21 cellular contexts compared by ENCODE assay signal in the genomic region with DNA sequence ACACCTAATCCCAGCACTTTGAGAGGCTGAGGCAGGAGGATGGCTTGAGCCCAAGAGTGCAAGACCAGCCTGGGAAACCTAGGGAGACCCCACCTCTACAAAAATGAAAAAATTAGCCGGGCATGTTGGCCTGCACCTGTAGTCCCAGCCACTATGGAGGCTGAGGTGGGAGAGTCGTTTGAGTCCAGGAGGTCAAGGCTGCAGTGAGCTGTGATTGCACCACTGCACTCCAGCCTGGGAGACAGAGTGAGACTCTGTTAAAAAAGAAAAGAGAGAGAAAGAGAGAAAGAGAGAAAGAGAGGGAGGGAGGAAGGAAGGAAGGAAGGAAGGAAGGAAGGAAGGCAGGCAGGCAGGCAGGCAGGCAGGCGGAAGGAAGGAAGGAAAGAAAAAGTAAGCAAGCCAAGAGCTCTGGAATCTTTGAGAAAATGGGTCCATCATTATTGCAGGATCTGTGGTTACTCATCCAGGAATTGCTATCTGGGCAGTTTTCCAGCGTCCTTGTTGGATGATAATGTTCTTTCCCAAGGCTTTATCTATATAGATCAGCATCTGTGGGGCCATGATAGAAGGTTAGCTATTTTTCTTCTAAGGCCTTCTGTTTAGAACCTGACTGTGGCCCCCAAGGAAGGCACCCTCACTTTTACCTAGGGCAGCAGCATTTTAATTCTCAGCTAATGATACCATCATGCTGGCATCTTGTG.
A peak's percentile ranks its signal among the peaks of the same experiment; 100 is the strongest.
DNase-seq lines count a peak whose midpoint lies in the region; ATAC-seq, FAIRE-seq and TF ChIP-seq lines count a peak whose summit lies in the region.
"Had no signal": no experiment of that assay in that cellular context is flagged by ENCODE, and none has a peak within 500 bp of the region (broad histone marks: within the 10 kb centered on the region; RNA-seq: fewer than 3 reads in every experiment).

No MANE protein-coding gene starts in this region.

- no peaks in the 10 kb centered on the region for H3K27me3 ChIP-seq in PC-3 (ENCODE audit: low read length)
- no peaks in the 10 kb centered on the region for H3K27me3 ChIP-seq in endothelial cell of umbilical vein (ENCODE audit: control insufficient read depth in 2 of 2, insufficient read depth in 2 of 2, low read length in 2 of 2)
- H3K27me3 ChIP-seq in naive thymus-derived CD4-positive, alpha-beta T cell (ENCODE audit: control insufficient read depth in 2 of 2, insufficient read depth in 2 of 2, low read length in 2 of 2) = no peaks in the 10 kb centered on the region
- H3K27me3 ChIP-seq: heart right ventricle had no signal

- no peak overlapping the region for H3K27ac Mint-ChIP-seq in naive thymus-derived CD4-positive, alpha-beta T cell
- H3K27ac Mint-ChIP-seq: IgD-negative memory B cell; natural killer cell treated with Interleukin-12 subunit alpha and Interleukin-12 subunit beta and Interleukin-15 and Interleukin-18, amount 100 ng/mL, for 72 hours; T-helper 2 cell treated with Interferon-gamma antibody and Interleukin-4, amounts not matched to agents 5 μg/mL and 100 μg/mL, for 36 hours had no signal

- no peaks in the 10 kb centered on the region for H3K9me1 ChIP-seq in endothelial cell of umbilical vein (replicated peaks; ENCODE audit: control insufficient read depth, extremely low read depth, insufficient read depth, low read length)

- H3K79me2 ChIP-seq in PC-3 (ENCODE audit: low read length) (no peaks in the 10 kb centered on the region), endothelial cell of umbilical vein (ENCODE audit: control insufficient read depth, insufficient read depth, low read length) (no peaks in the 10 kb centered on the region)

- TF ChIP-seq POLR2A in endothelial cell of umbilical vein (IDR thresholded peaks at IDR 0.05; ENCODE audit: low read depth, low read length) = no peak

- CTCF ChIA-PET in PC-3 (lab: Charles Lee) (no interaction called here), endothelial cell of umbilical vein (lab: Charles Lee) (no interaction called here)
- CTCF ChIA-PET in naive thymus-derived CD4-positive, alpha-beta T cell (lab: Charles Lee) = no interaction called here

- H3K4me1 Mint-ChIP-seq in naive thymus-derived CD4-positive, alpha-beta T cell = no peaks in the 10 kb centered on the region
- H3K4me1 Mint-ChIP-seq: IgD-negative memory B cell had no signal

- H3K4me2 ChIP-seq in PC-3 (ENCODE audit: low read length) (no peak overlapping the region), endothelial cell of umbilical vein (ENCODE audit: insufficient read depth, low read length) (no peak overlapping the region)
- H3K4me2 ChIP-seq: smooth muscle cell had no signal

- no peaks in the 10 kb centered on the region for H3K36me3 ChIP-seq in PC-3 (ENCODE audit: low read depth, low read length)
- no peaks in the 10 kb centered on the region for H3K36me3 ChIP-seq in endothelial cell of umbilical vein (ENCODE audit: control insufficient read depth in 2 of 2, extremely low read depth in 1 of 2, insufficient read depth in 2 of 2, low read length in 2 of 2)
- H3K36me3 ChIP-seq in naive thymus-derived CD4-positive, alpha-beta T cell (ENCODE audit: control insufficient read depth in 2 of 3, insufficient read depth in 3 of 3, low read length in 3 of 3) = no peaks in the 10 kb centered on the region
- H3K36me3 ChIP-seq: heart right ventricle had no signal

- POLR2A ChIA-PET in PC-3 (lab: Charles Lee; ENCODE audit: unreplicated experiment) = no interaction called here
- POLR2A ChIA-PET in endothelial cell of umbilical vein (lab: Charles Lee) = interaction anchor here (0.6 kb wide), 1 partner anchor 9 kb away, joined by 3 read pairs; no protein-coding TSS in a partner anchor
- POLR2A ChIA-PET in naive thymus-derived CD4-positive, alpha-beta T cell (lab: Charles Lee) = no interaction called here

- H3K9me3 ChIP-seq in PC-3 (ENCODE audit: low read length) (no peaks in the 10 kb centered on the region), endothelial cell of umbilical vein (replicated peaks; ENCODE audit: control insufficient read depth, insufficient read depth, low read length) (no peaks in the 10 kb centered on the region)
- no peaks in the 10 kb centered on the region for H3K9me3 ChIP-seq in naive thymus-derived CD4-positive, alpha-beta T cell (ENCODE audit: control insufficient read depth in 2 of 3, low read length in 3 of 3)
- H3K9me3 ChIP-seq: heart right ventricle had no signal

- BruUV-seq in PC-3 (replicated peaks; lab: Mats Ljungman, UMichigan) (no TSS peak), endothelial cell of umbilical vein (replicated peaks; lab: Mats Ljungman, UMichigan) (no TSS peak)

- H3K36me3 Mint-ChIP-seq in naive thymus-derived CD4-positive, alpha-beta T cell = no peaks in the 10 kb centered on the region
- H3K36me3 Mint-ChIP-seq: IgD-negative memory B cell; natural killer cell treated with Interleukin-12 subunit alpha and Interleukin-12 subunit beta and Interleukin-15 and Interleukin-18, amount 100 ng/mL, for 72 hours had no signal

- H3K4me3 ChIP-seq in PC-3 (ENCODE audit: low read length) (no peak overlapping the region), endothelial cell of umbilical vein (replicated peaks in 1 of 3; ENCODE audit: insufficient read depth in 1 of 3, low read depth in 1 of 3, low read length in 3 of 3) (no peak overlapping the region)
- no peak overlapping the region for H3K4me3 ChIP-seq in naive thymus-derived CD4-positive, alpha-beta T cell (ENCODE audit: low read length)
- H3K4me3 ChIP-seq: heart right ventricle, smooth muscle cell had no signal

- DNase-seq in Daoy (ENCODE audit: low read depth) (peak; percentile 21), PC-3 (peak; percentile 69), endothelial cell of umbilical vein (ENCODE audit: low read depth, low spot score) (no peak), non-pigmented ciliary epithelial cell (ENCODE audit: low read depth) (peak; percentile 54), NCI-H2029 treated with DMSO at 0.1 percent for 48 hours (lab: John Stamatoyannopoulos, UW) (no peak), DMS53 (lab: John Stamatoyannopoulos, UW) (no peak), GM20000 (ENCODE audit: low spot score) (no peak)
- no peak for DNase-seq in naive thymus-derived CD4-positive, alpha-beta T cell
- DNase-seq: activated CD4-positive, alpha-beta T cell treated with anti-CD3 and anti-CD28 coated beads for 48 hours; activated T-cell treated with anti-CD3 and anti-CD28 coated beads, Interleukin-2, amount 50 U/mL, for 48 hours; anterior cingulate cortex; effector CD8-positive, alpha-beta T cell; heart right ventricle; NCI-H1436 treated with DMSO at 0.1 percent for 48 hours; NCI-H524 had no signal

- no peak for TF ChIP-seq CTCF in PC-3 (conservative IDR thresholded peaks at IDR 0.05; ENCODE audit: low read depth, low read length)
- TF ChIP-seq CTCF in endothelial cell of umbilical vein (IDR thresholded peaks at IDR 0.05; ENCODE audit: extremely low read depth in 1 of 2, insufficient read depth in 1 of 2, low read depth in 1 of 2, low read length in 2 of 2) = no peak
- TF ChIP-seq CTCF in GM20000 (IDR thresholded peaks at IDR 0.05; ENCODE audit: extremely low read depth, missing control alignments) = no peak

- H3K9ac ChIP-seq in PC-3 (ENCODE audit: low read length) = no peak overlapping the region
- no peak overlapping the region for H3K9ac ChIP-seq in endothelial cell of umbilical vein (replicated peaks; ENCODE audit: extremely low read depth, insufficient read depth, low read length)

- H3K9me3 Mint-ChIP-seq in naive thymus-derived CD4-positive, alpha-beta T cell = peaks cover 0 to 3% (median 0%) of the 10 kb centered on the region in 11 donors
- H3K9me3 Mint-ChIP-seq: natural killer cell treated with Interleukin-12 subunit alpha and Interleukin-12 subunit beta and Interleukin-15 and Interleukin-18, amount 100 ng/mL, for 72 hours; T-helper 2 cell treated with Interferon-gamma antibody and Interleukin-4, amounts not matched to agents 5 μg/mL and 100 μg/mL, for 36 hours had no signal

- intact Hi-C loops in PC-3 (cut with micrococcal nuclease) (no loop called here), endothelial cell of umbilical vein (cut with micrococcal nuclease) (no loop called here)
- intact Hi-C loops in naive thymus-derived CD4-positive, alpha-beta T cell (cut with micrococcal nuclease) = no loop called here

- H3K4me3 Mint-ChIP-seq in naive thymus-derived CD4-positive, alpha-beta T cell = no peak overlapping the region
- H3K4me3 Mint-ChIP-seq: IgD-negative memory B cell; natural killer cell treated with Interleukin-12 subunit alpha and Interleukin-12 subunit beta and Interleukin-15 and Interleukin-18, amount 100 ng/mL, for 72 hours; T-helper 2 cell treated with Interferon-gamma antibody and Interleukin-4, amounts not matched to agents 5 μg/mL and 100 μg/mL, for 36 hours had no signal

- no peaks in the 10 kb centered on the region for H3F3A ChIP-seq in PC-3 (ENCODE audit: low read length, unreplicated experiment)

- no peaks in the 10 kb centered on the region for H3K9me2 ChIP-seq in PC-3 (replicated peaks; ENCODE audit: low read length)

- H3K27me3 Mint-ChIP-seq in naive thymus-derived CD4-positive, alpha-beta T cell = peaks cover 0 to 5% (median 4%) of the 10 kb centered on the region in 5 donors
- H3K27me3 Mint-ChIP-seq: IgD-negative memory B cell had no signal

- H3K27ac ChIP-seq in PC-3 (ENCODE audit: low read length) (no peak overlapping the region), endothelial cell of umbilical vein (ENCODE audit: insufficient read depth, low read depth, low read length) (no peak overlapping the region)
- H3K27ac ChIP-seq in naive thymus-derived CD4-positive, alpha-beta T cell (ENCODE audit: low read depth, low read length) = no peak overlapping the region
- H3K27ac ChIP-seq: heart right ventricle had no signal

- H4K20me1 ChIP-seq in PC-3 (ENCODE audit: low read length) (no peaks in the 10 kb centered on the region), endothelial cell of umbilical vein (replicated peaks; ENCODE audit: control insufficient read depth, extremely low read depth, insufficient read depth, low read length) (no peaks in the 10 kb centered on the region)

- dilution Hi-C loops in endothelial cell of umbilical vein (cut with MboI; ENCODE audit: extremely low pct_ligation_motif_present, low sequenced_read_pairs) = no loop called here

- H2AFZ ChIP-seq in PC-3 (ENCODE audit: low read length) (no peak overlapping the region), endothelial cell of umbilical vein (ENCODE audit: low read depth, low read length) (no peak overlapping the region)

- no peak for FAIRE-seq in endothelial cell of umbilical vein (lab: Jason Lieb, UNC)
- FAIRE-seq: RCC 7860 had no signal

- ATAC-seq in PC-3 = peak; percentile 53
- ATAC-seq in naive thymus-derived CD4-positive, alpha-beta T cell = no peak
- ATAC-seq: heart right ventricle, left lobe of liver had no signal

- H3K4me1 ChIP-seq in PC-3 (ENCODE audit: insufficient read depth, low read length) (no peaks in the 10 kb centered on the region), endothelial cell of umbilical vein (ENCODE audit: control insufficient read depth, extremely low read depth, insufficient read depth, low read length) (no peaks in the 10 kb centered on the region)
- H3K4me1 ChIP-seq in naive thymus-derived CD4-positive, alpha-beta T cell (ENCODE audit: control insufficient read depth in 2 of 2, insufficient read depth in 2 of 2, low read length in 2 of 2) = no peaks in the 10 kb centered on the region
- H3K4me1 ChIP-seq: heart right ventricle had no signal

Comparison
In these comparisons a context has a peak if more than half of its experiments do, and no peak if none do; other contexts are left out.
1. DNase-seq: peak in Daoy (single experiment), PC-3 (single experiment) and non-pigmented ciliary epithelial cell (single experiment); none in endothelial cell of umbilical vein (single experiment), naive thymus-derived CD4-positive, alpha-beta T cell (0 of 9), NCI-H2029 treated with DMSO at 0.1 percent for 48 hours (single experiment), DMS53 (single experiment) and GM20000 (single experiment).